20 cellular contexts compared by ENCODE assay signal in genomic region chr2:30981519-30981918, GRCh38.
DNase-seq lines count a peak whose midpoint lies in the region; TF ChIP-seq lines count a peak whose summit lies in the region.
"Had no signal": no experiment of that assay in that cellular context is flagged by ENCODE, and none has a peak within 500 bp of the region (broad histone marks: within the 10 kb centered on the region; RNA-seq: fewer than 3 reads in every experiment).

No MANE protein-coding gene starts in this region.

- H3K4me1 Mint-ChIP-seq in brain (peaks cover 50% of the 10 kb centered on the region), nephron progenitor cell (peaks cover 42% of the 10 kb centered on the region)
- H3K4me1 Mint-ChIP-seq in T-helper 2 cell treated with Interferon-gamma antibody and Interleukin-4, amounts not matched to agents 5 μg/mL and 100 μg/mL, for 36 hours (ENCODE audit: low read depth), result no peaks in the 10 kb centered on the region

- DNase-seq in ELF-1 (ENCODE audit: low read depth, low spot score) (peak; percentile 69), nephron progenitor cell (peak; percentile 15), renal cortical epithelial cell (ENCODE audit: low read depth) (peak; percentile 21), GM20000 (ENCODE audit: low spot score) (no peak), D341Med (ENCODE audit: low spot score) (no peak)
- DNase-seq in T-helper 2 cell treated with Interferon-gamma antibody and Interleukin-4, amounts not matched to agents 5 μg/mL and 100 μg/mL, for 36 hours (ENCODE audit: low spot score), result no peak
- DNase-seq in stimulated activated CD4-positive, alpha-beta T cell treated with anti-CD3 and anti-CD28 coated beads, Interleukin-4, amount 100 ng/mL, for 24 hours, result no peak
- DNase-seq: AML-193; C1 segment of cervical spinal cord; CD8-positive, alpha-beta T cell; GDM1; KG1; NCI-H1092; NCI-H1436; NCI-H187 treated with DMSO at 0.1 percent for 48 hours; NCI-H226; NCI-H510A treated with DMSO at 0.1 percent for 48 hours; NCI-H774; NK-92 treated with Interleukin-12 subunit alpha and Interleukin-12 subunit beta, amount 100 ng/mL, for 24 hours had no signal

- H3K36me3 Mint-ChIP-seq in brain (no peaks in the 10 kb centered on the region), nephron progenitor cell (ENCODE audit: low read depth) (no peaks in the 10 kb centered on the region)
- no peaks in the 10 kb centered on the region for H3K36me3 Mint-ChIP-seq in T-helper 2 cell treated with Interferon-gamma antibody and Interleukin-4, amounts not matched to agents 5 μg/mL and 100 μg/mL, for 36 hours (ENCODE audit: low read depth)
- H3K36me3 Mint-ChIP-seq: CD8-positive, alpha-beta T cell had no signal

- no peak for TF ChIP-seq CTCF in brain (conservative IDR thresholded peaks at IDR 0.05)
- no peak for TF ChIP-seq CTCF in nephron progenitor cell (IDR thresholded peaks at IDR 0.05)
- TF ChIP-seq CTCF in GM20000 (IDR thresholded peaks at IDR 0.05; ENCODE audit: extremely low read depth, missing control alignments), result no peak

- H3K4me3 Mint-ChIP-seq in brain (no peak overlapping the region), nephron progenitor cell (no peak overlapping the region)
- H3K4me3 Mint-ChIP-seq in T-helper 2 cell treated with Interferon-gamma antibody and Interleukin-4, amounts not matched to agents 5 μg/mL and 100 μg/mL, for 36 hours, result no peak overlapping the region
- H3K4me3 Mint-ChIP-seq: CD8-positive, alpha-beta T cell had no signal

- H3K27ac Mint-ChIP-seq in brain, result peak overlapping the region in 3 of 5 experiments; percentile 55 to 73 (median 67)
- peak overlapping the region; percentile 91 for H3K27ac Mint-ChIP-seq in nephron progenitor cell
- no peak overlapping the region for H3K27ac Mint-ChIP-seq in T-helper 2 cell treated with Interferon-gamma antibody and Interleukin-4, amounts not matched to agents 5 μg/mL and 100 μg/mL, for 36 hours
- H3K27ac Mint-ChIP-seq: CD8-positive, alpha-beta T cell had no signal

- H3K9me3 Mint-ChIP-seq in brain, result no peaks in the 10 kb centered on the region
- H3K9me3 Mint-ChIP-seq in nephron progenitor cell, result no peaks in the 10 kb centered on the region
- H3K9me3 Mint-ChIP-seq in T-helper 2 cell treated with Interferon-gamma antibody and Interleukin-4, amounts not matched to agents 5 μg/mL and 100 μg/mL, for 36 hours, result no peaks in the 10 kb centered on the region
- H3K9me3 Mint-ChIP-seq: CD8-positive, alpha-beta T cell had no signal

- H3K27me3 Mint-ChIP-seq in brain, result peaks cover 3% of the 10 kb centered on the region
- peaks cover 32% of the 10 kb centered on the region for H3K27me3 Mint-ChIP-seq in nephron progenitor cell (ENCODE audit: low read depth, poor library complexity)
- no peaks in the 10 kb centered on the region for H3K27me3 Mint-ChIP-seq in T-helper 2 cell treated with Interferon-gamma antibody and Interleukin-4, amounts not matched to agents 5 μg/mL and 100 μg/mL, for 36 hours (ENCODE audit: low read depth)

Comparison
In these comparisons a context has a peak if more than half of its experiments do, and no peak if none do; other contexts are left out.
1. DNase-seq: peak in ELF-1 (single experiment), nephron progenitor cell (single experiment) and renal cortical epithelial cell (single experiment); none in T-helper 2 cell treated with Interferon-gamma antibody and Interleukin-4, amounts not matched to agents 5 μg/mL and 100 μg/mL, for 36 hours (single experiment), stimulated activated CD4-positive, alpha-beta T cell treated with anti-CD3 and anti-CD28 coated beads, Interleukin-4, amount 100 ng/mL, for 24 hours (single experiment), GM20000 (single experiment) and D341Med (single experiment).